Comparison of ENCODE assay signal across 25 cellular contexts in the genomic region with DNA sequence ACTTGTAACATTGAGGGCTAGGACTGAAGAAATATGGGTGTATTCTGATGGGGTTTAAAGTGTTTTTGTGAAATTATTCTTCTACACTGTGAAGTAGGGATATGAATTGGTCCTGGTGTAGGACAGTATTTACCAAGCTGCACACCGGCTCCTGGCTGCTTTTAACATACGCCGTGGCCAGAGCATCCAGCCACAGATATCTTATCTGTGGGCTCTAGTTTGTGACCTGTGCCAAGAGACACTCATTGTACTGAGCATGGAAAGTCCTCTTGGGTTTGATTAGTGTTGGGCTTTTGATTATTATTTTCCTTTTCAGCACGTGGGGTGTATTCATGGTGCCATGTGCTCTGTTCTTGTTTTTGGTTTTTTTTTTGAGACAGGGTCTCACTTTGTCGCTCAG. TPM values are rescaled to one million over a fixed set of nuclear protein-coding genes. Genes with fewer than 3 reads are reported as not detected.
A peak's percentile ranks its signal among the peaks of the same experiment; 100 is the strongest.
DNase-seq lines count a peak whose midpoint lies in the region; ATAC-seq and TF ChIP-seq lines count a peak whose summit lies in the region.
"Had no signal": no experiment of that assay in that cellular context is flagged by ENCODE, and none has a peak within 500 bp of the region (broad histone marks: within the 10 kb centered on the region; RNA-seq: fewer than 3 reads in every experiment).

No MANE protein-coding gene starts in this region.

- peaks cover 0 to 22% (median 7%) of the 10 kb centered on the region in 9 donors for H3K4me1 ChIP-seq in heart right ventricle
- H3K4me1 ChIP-seq: Caco-2 had no signal

- H3K27me3 ChIP-seq in heart right ventricle = no peaks in the 10 kb centered on the region
- H3K27me3 ChIP-seq: BLaER1 treated with 17β-estradiol and CSF1 and Interleukin-3, amounts not matched to agents 10 nM and 100 nM had no signal

- H3K36me3 Mint-ChIP-seq in activated CD4-positive, alpha-beta T cell treated with anti-CD3 and anti-CD28 coated beads for 36 hours (ENCODE audit: low read depth) = peaks cover 57% of the 10 kb centered on the region
- H3K36me3 Mint-ChIP-seq in activated naive CD8-positive, alpha-beta T cell = peaks cover 3% of the 10 kb centered on the region
- H3K36me3 Mint-ChIP-seq in activated naive CD8-positive, alpha-beta T cell treated with anti-CD3 and anti-CD28 coated beads, Interleukin-2, amount 50 U/mL, for 24 hours (ENCODE audit: low read depth) = peaks cover 58% of the 10 kb centered on the region
- peaks cover 100% of the 10 kb centered on the region for H3K36me3 Mint-ChIP-seq in stimulated activated effector memory CD8-positive, alpha-beta T cell treated with anti-CD3 and anti-CD28 coated beads, Interleukin-12 subunit alpha, Interleukin-12 subunit beta, amount 100 ng/mL, for 72 hours

- TF ChIP-seq CTCF in heart right ventricle (IDR thresholded peaks at IDR 0.05) = no peak

- no peak for ATAC-seq in activated CD4-positive, alpha-beta T cell treated with anti-CD3 and anti-CD28 coated beads for 36 hours
- no peak for ATAC-seq in activated naive CD8-positive, alpha-beta T cell treated with anti-CD3 and anti-CD28 coated beads, Interleukin-2, amount 50 U/mL, for 24 hours
- peak in 6 of 8 donors; percentile 66 to 94 (median 81) for ATAC-seq in heart right ventricle
- ATAC-seq in stimulated activated effector memory CD8-positive, alpha-beta T cell treated with anti-CD3 and anti-CD28 coated beads, Interleukin-12 subunit alpha, Interleukin-12 subunit beta, amount 100 ng/mL, for 72 hours = no peak
- ATAC-seq in GM21367 (IDR thresholded peaks at IDR 0.05; ENCODE audit: unreplicated experiment) = no peak
- ATAC-seq: GM12878, Panc1 had no signal

- WGBS in heart right ventricle, 2 donors = 47 to 59% methylated on average over 5 of the region's 5 CpGs

- no peak for DNase-seq in activated CD4-positive, alpha-beta T cell treated with anti-CD3 and anti-CD28 coated beads for 36 hours
- no peak for DNase-seq in activated CD4-positive, alpha-beta T cell treated with anti-CD3 and anti-CD28 coated beads, Interleukin-2, amount 50 U/mL, for 48 hours
- DNase-seq in activated naive CD8-positive, alpha-beta T cell treated with anti-CD3 and anti-CD28 coated beads, Interleukin-2, amount 50 U/mL, for 24 hours = no peak
- DNase-seq in heart right ventricle (no peak), hypothalamus (lab: John Stamatoyannopoulos, UW) (no peak)
- no peak for DNase-seq in stimulated activated effector memory CD8-positive, alpha-beta T cell treated with anti-CD3 and anti-CD28 coated beads, Interleukin-12 subunit alpha, Interleukin-12 subunit beta, amount 100 ng/mL, for 72 hours (ENCODE audit: low spot score in 2 of 2)
- DNase-seq: ACHN; Caco-2; CD4-positive, alpha-beta memory T cell; DMS 273 treated with DMSO at 0.1 percent for 48 hours; DND-41; MV-4-11; NCI-H1105 treated with DMSO at 0.1 percent for 48 hours; NCI-H2029 treated with DMSO at 0.1 percent for 48 hours; NCI-H226; NCI-H510A treated with DMSO at 0.1 percent for 48 hours; NCI-H748 treated with DMSO at 0.1 percent for 48 hours; NK-92 treated with Interleukin-12 subunit alpha and Interleukin-12 subunit beta, amount 100 ng/mL, for 24 hours had no signal

- H3K27ac ChIP-seq in heart right ventricle = peak overlapping the region in 2 of 10 donors; percentile 16 to 36
- H3K27ac ChIP-seq: 22Rv1; BLaER1 treated with 17β-estradiol and CSF1 and Interleukin-3, amounts not matched to agents 10 nM and 100 nM had no signal

- no peaks in the 10 kb centered on the region for H3K9me3 Mint-ChIP-seq in activated CD4-positive, alpha-beta T cell treated with anti-CD3 and anti-CD28 coated beads for 36 hours (ENCODE audit: low read depth)
- no peaks in the 10 kb centered on the region for H3K9me3 Mint-ChIP-seq in activated naive CD8-positive, alpha-beta T cell (ENCODE audit: low read depth)
- H3K9me3 Mint-ChIP-seq in activated naive CD8-positive, alpha-beta T cell treated with anti-CD3 and anti-CD28 coated beads, Interleukin-2, amount 50 U/mL, for 24 hours = no peaks in the 10 kb centered on the region
- no peaks in the 10 kb centered on the region for H3K9me3 Mint-ChIP-seq in stimulated activated effector memory CD8-positive, alpha-beta T cell treated with anti-CD3 and anti-CD28 coated beads, Interleukin-12 subunit alpha, Interleukin-12 subunit beta, amount 100 ng/mL, for 72 hours
- H3K9me3 Mint-ChIP-seq: CD4-positive, alpha-beta memory T cell; IgD-negative memory B cell had no signal

- intact Hi-C loops in activated CD4-positive, alpha-beta T cell treated with anti-CD3 and anti-CD28 coated beads for 36 hours (cut with DNase I, micrococcal nuclease) = no loop called here
- intact Hi-C loops in heart right ventricle (cut with DNase I) = loop anchor here in 1 of 10 donors (10.0 kb wide), 1 partner anchor 461 kb away; no protein-coding TSS in a partner anchor

- peak overlapping the region; percentile 9 for H3K27ac Mint-ChIP-seq in activated CD4-positive, alpha-beta T cell treated with anti-CD3 and anti-CD28 coated beads for 36 hours
- peak overlapping the region; percentile 54 for H3K27ac Mint-ChIP-seq in activated naive CD8-positive, alpha-beta T cell
- H3K27ac Mint-ChIP-seq in activated naive CD8-positive, alpha-beta T cell treated with anti-CD3 and anti-CD28 coated beads, Interleukin-2, amount 50 U/mL, for 24 hours = no peak overlapping the region
- peak overlapping the region; percentile 43 for H3K27ac Mint-ChIP-seq in stimulated activated effector memory CD8-positive, alpha-beta T cell treated with anti-CD3 and anti-CD28 coated beads, Interleukin-12 subunit alpha, Interleukin-12 subunit beta, amount 100 ng/mL, for 72 hours

- POLR2A ChIA-PET in activated CD4-positive, alpha-beta T cell treated with anti-CD3 and anti-CD28 coated beads for 36 hours (lab: Charles Lee) = no interaction called here

- no peak overlapping the region for H3K4me3 ChIP-seq in heart right ventricle
- H3K4me3 ChIP-seq: BLaER1 treated with 17β-estradiol and CSF1 and Interleukin-3, amounts not matched to agents 10 nM and 100 nM; GM12878 had no signal

- H3K4me3 Mint-ChIP-seq in activated CD4-positive, alpha-beta T cell treated with anti-CD3 and anti-CD28 coated beads for 36 hours = no peak overlapping the region
- no peak overlapping the region for H3K4me3 Mint-ChIP-seq in activated naive CD8-positive, alpha-beta T cell
- H3K4me3 Mint-ChIP-seq in activated naive CD8-positive, alpha-beta T cell treated with anti-CD3 and anti-CD28 coated beads, Interleukin-2, amount 50 U/mL, for 24 hours = no peak overlapping the region
- H3K4me3 Mint-ChIP-seq in stimulated activated effector memory CD8-positive, alpha-beta T cell treated with anti-CD3 and anti-CD28 coated beads, Interleukin-12 subunit alpha, Interleukin-12 subunit beta, amount 100 ng/mL, for 72 hours = no peak overlapping the region
- H3K4me3 Mint-ChIP-seq: IgD-negative memory B cell had no signal

- peaks cover 8% of the 10 kb centered on the region for H3K4me1 Mint-ChIP-seq in activated CD4-positive, alpha-beta T cell treated with anti-CD3 and anti-CD28 coated beads for 36 hours
- peaks cover 21% of the 10 kb centered on the region for H3K4me1 Mint-ChIP-seq in activated naive CD8-positive, alpha-beta T cell (ENCODE audit: low read depth)
- H3K4me1 Mint-ChIP-seq in activated naive CD8-positive, alpha-beta T cell treated with anti-CD3 and anti-CD28 coated beads, Interleukin-2, amount 50 U/mL, for 24 hours = peaks cover 21% of the 10 kb centered on the region
- peaks cover 13% of the 10 kb centered on the region for H3K4me1 Mint-ChIP-seq in stimulated activated effector memory CD8-positive, alpha-beta T cell treated with anti-CD3 and anti-CD28 coated beads, Interleukin-12 subunit alpha, Interleukin-12 subunit beta, amount 100 ng/mL, for 72 hours

- CTCF ChIA-PET in activated CD4-positive, alpha-beta T cell treated with anti-CD3 and anti-CD28 coated beads for 36 hours (lab: Charles Lee) = no interaction called here

- no peaks in the 10 kb centered on the region for H3K9me3 ChIP-seq in heart right ventricle
- H3K9me3 ChIP-seq: BLaER1 treated with 17β-estradiol and CSF1 and Interleukin-3, amounts not matched to agents 10 nM and 100 nM; Caco-2 had no signal

- peaks cover 4 to 100% (median 66%) of the 10 kb centered on the region in 9 donors for H3K36me3 ChIP-seq in heart right ventricle

- no peaks in the 10 kb centered on the region for H3K27me3 Mint-ChIP-seq in activated CD4-positive, alpha-beta T cell treated with anti-CD3 and anti-CD28 coated beads for 36 hours
- no peaks in the 10 kb centered on the region for H3K27me3 Mint-ChIP-seq in activated naive CD8-positive, alpha-beta T cell
- no peaks in the 10 kb centered on the region for H3K27me3 Mint-ChIP-seq in activated naive CD8-positive, alpha-beta T cell treated with anti-CD3 and anti-CD28 coated beads, Interleukin-2, amount 50 U/mL, for 24 hours
- H3K27me3 Mint-ChIP-seq: CD4-positive, alpha-beta memory T cell; IgD-negative memory B cell had no signal

RNA-seq across cellular contexts. Expression of a gene that starts 8.0 kb away (rescaled TPM):
- 10 to 100 TPM; 81.2 to 95.3 TPM for total RNA-seq in activated CD4-positive, alpha-beta T cell treated with anti-CD3 and anti-CD28 coated beads for 36 hours
- 10 to 100 TPM; 24.5 to 35.8 (median 29.3) TPM for total RNA-seq in heart right ventricle
- 10 to 100 TPM; 19.9 to 36.5 TPM for polyA plus RNA-seq in heart right ventricle

RNA-seq across cellular contexts. Expression of a gene that starts 12.1 kb away (rescaled TPM):
- 10 to 100 TPM; 33.7 to 47.2 TPM for total RNA-seq in activated CD4-positive, alpha-beta T cell treated with anti-CD3 and anti-CD28 coated beads for 36 hours
- total RNA-seq in heart right ventricle = 10 to 100 TPM; 25.0 to 39.0 (median 33.7) TPM
- 10 to 100 TPM; 14.2 to 47.0 TPM for polyA plus RNA-seq in heart right ventricle

RNA-seq across cellular contexts. Expression of a gene that starts 21.5 kb away (rescaled TPM):
- 1 to 10 TPM; 1.3 to 2.5 TPM for total RNA-seq in activated CD4-positive, alpha-beta T cell treated with anti-CD3 and anti-CD28 coated beads for 36 hours
- 10 to 100 TPM in 5 of 10 donors, 1 to 10 TPM in 5; 7.6 to 13.9 (median 9.6) TPM for total RNA-seq in heart right ventricle
- polyA plus RNA-seq in heart right ventricle = 10 to 100 TPM; 10.1 to 21.1 TPM

RNA-seq across cellular contexts. Expression of a gene that starts 28.4 kb away (rescaled TPM):
- 100 to 1,000 TPM; 113 to 140 TPM for total RNA-seq in activated CD4-positive, alpha-beta T cell treated with anti-CD3 and anti-CD28 coated beads for 36 hours
- total RNA-seq in heart right ventricle = 100 to 1,000 TPM in 1 of 10 donors, 10 to 100 TPM in 9; 74.7 to 117 (median 82.2) TPM
- 100 to 1,000 TPM; 140 to 282 TPM for polyA plus RNA-seq in heart right ventricle

RNA-seq across cellular contexts. Expression of a gene that starts 39.8 kb away (rescaled TPM):
- total RNA-seq in activated CD4-positive, alpha-beta T cell treated with anti-CD3 and anti-CD28 coated beads for 36 hours = 10 to 100 TPM; 21.4 to 26.7 TPM
- 100 to 1,000 TPM in 1 of 10 donors, 10 to 100 TPM in 9; 25.8 to 146 (median 35.5) TPM for total RNA-seq in heart right ventricle
- polyA plus RNA-seq in heart right ventricle = 100 to 1,000 TPM in 1 of 2 donors, 10 to 100 TPM in 1; 79.6 to 131 TPM

Comparison
In these comparisons a context has a peak if more than half of its experiments do, and no peak if none do; other contexts are left out.
1. ATAC-seq: peak in heart right ventricle (6 of 8); none in activated CD4-positive, alpha-beta T cell treated with anti-CD3 and anti-CD28 coated beads for 36 hours (single experiment), activated naive CD8-positive, alpha-beta T cell treated with anti-CD3 and anti-CD28 coated beads, Interleukin-2, amount 50 U/mL, for 24 hours (single experiment), stimulated activated effector memory CD8-positive, alpha-beta T cell treated with anti-CD3 and anti-CD28 coated beads, Interleukin-12 subunit alpha, Interleukin-12 subunit beta, amount 100 ng/mL, for 72 hours (single experiment) and GM21367 (single experiment).